Comparison of ENCODE assay signal across 2 cellular contexts in the genomic region with DNA sequence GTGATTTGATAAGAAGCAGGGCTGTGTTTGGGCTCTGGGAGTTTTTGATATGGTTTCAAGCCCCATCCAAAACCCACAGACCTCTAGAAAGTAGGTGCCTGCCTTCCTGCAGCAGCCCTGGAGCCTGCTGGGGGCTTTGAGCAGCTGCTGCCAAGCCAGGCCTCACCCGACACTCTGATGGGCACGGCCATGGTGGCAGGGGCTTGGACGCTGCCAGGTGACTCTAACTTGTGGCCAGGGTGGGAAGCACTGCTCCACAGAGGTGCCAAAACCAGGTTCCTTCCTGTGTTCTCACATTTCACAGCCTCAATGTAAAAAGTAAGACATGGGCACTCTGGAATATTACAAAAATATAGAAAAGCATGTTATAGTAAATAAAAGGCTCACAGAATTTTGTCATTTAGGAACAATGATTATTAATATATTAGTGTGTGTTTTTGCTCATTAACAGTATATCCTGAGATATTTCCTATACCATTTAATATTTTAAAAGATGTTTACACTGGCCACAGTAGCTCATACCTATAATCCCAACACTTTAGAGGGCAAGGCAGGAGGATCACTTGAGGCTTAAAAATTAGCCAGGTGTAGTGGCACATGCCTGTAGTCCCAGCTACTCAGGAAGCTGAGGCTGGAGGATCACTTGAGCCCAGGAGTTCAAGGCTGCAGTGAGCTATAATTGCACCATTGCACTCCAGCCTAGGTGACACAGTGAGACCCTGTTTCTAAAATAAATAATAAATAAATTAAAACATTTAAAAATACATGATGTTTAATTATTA.
TF ChIP-seq lines count a peak whose summit lies in the region.

No MANE protein-coding gene starts in this region.

TF ChIP-seq in A549, 52 proteins besides CTCF, POLR2A, EP300 and RAD21 (continued from another document):
- TF ChIP-seq, protein P1, sequence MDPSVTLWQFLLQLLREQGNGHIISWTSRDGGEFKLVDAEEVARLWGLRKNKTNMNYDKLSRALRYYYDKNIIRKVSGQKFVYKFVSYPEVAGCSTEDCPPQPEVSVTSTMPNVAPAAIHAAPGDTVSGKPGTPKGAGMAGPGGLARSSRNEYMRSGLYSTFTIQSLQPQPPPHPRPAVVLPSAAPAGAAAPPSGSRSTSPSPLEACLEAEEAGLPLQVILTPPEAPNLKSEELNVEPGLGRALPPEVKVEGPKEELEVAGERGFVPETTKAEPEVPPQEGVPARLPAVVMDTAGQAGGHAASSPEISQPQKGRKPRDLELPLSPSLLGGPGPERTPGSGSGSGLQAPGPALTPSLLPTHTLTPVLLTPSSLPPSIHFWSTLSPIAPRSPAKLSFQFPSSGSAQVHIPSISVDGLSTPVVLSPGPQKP (IDR thresholded peaks at IDR 0.05; ENCODE audit: low read depth, low read length) = no peak
- no peak for TF ChIP-seq HOXB5 (CRISPR knock-in tag; IDR thresholded peaks at IDR 0.05)
- TF ChIP-seq RCOR1 (IDR thresholded peaks at IDR 0.05; ENCODE audit: low read depth, low read length) = no peak

TF ChIP-seq in HepG2, 621 proteins besides CTCF, POLR2A, EP300 and RAD21 (continued from another document):
- TF ChIP-seq TOPORS (CRISPR knock-in tag; IDR thresholded peaks at IDR 0.05) (no peak), SNRNP70 (IDR thresholded peaks at IDR 0.05; ENCODE audit: low read depth, low read length) (no peak), PHB2 (IDR thresholded peaks at IDR 0.05; ENCODE audit: partially characterized antibody) (no peak)
TF ChIP-seq in HepG2: peak in this region for 3.
